Comparison of ENCODE assay signal across 29 cellular contexts in genomic region chr16:84220851-84221250, GRCh38. TPM values are rescaled to one million over a fixed set of nuclear protein-coding genes. Genes with fewer than 3 reads are reported as not detected.
DNase-seq lines count a peak whose midpoint lies in the region; ATAC-seq and TF ChIP-seq lines count a peak whose summit lies in the region.
"Had no signal": no experiment of that assay in that cellular context is flagged by ENCODE, and none has a peak within 500 bp of the region (broad histone marks: within the 10 kb centered on the region; RNA-seq: fewer than 3 reads in every experiment).

No MANE protein-coding gene starts in this region.

- no peak overlapping the region for H2AK5ac ChIP-seq in IMR-90 (ENCODE audit: low read depth, low read length)

- H3K79me1 ChIP-seq in IMR-90 (ENCODE audit: low read depth in 1 of 2, low read length in 2 of 2), result no peaks in the 10 kb centered on the region

- no peak overlapping the region for H2AFZ ChIP-seq in IMR-90 (replicated peaks; ENCODE audit: low read length, poor library complexity)

- H3K9me3 ChIP-seq in IMR-90 (ENCODE audit: control insufficient read depth, insufficient read depth, low read length), result no peaks in the 10 kb centered on the region
- H3K9me3 ChIP-seq: mucosa of descending colon, suprapubic skin had no signal

- BruUV-seq in IMR-90 (replicated peaks; lab: Mats Ljungman, UMichigan), result no TSS peak

- no peaks in the 10 kb centered on the region for H4K20me1 ChIP-seq in IMR-90 (ENCODE audit: insufficient read depth, low read length)

- no peaks in the 10 kb centered on the region for H3K36me3 Mint-ChIP-seq in activated CD4-positive, alpha-beta T cell treated with anti-CD3 and anti-CD28 coated beads, Interleukin-2, amount 10 ng/mL, durations not matched to agents 7 days and 5 days (ENCODE audit: low read depth)
- no peaks in the 10 kb centered on the region for H3K36me3 Mint-ChIP-seq in activated CD8-positive, alpha-beta memory T cell treated with anti-CD3 and anti-CD28 coated beads, Interleukin-2, amount 10 ng/mL, durations not matched to agents 7 days and 5 days
- H3K36me3 Mint-ChIP-seq: stimulated activated effector memory CD8-positive, alpha-beta T cell treated with anti-CD3 and anti-CD28 coated beads, Interleukin-12 subunit alpha, Interleukin-12 subunit beta, amount 100 ng/mL, for 72 hours had no signal

- no peak for TF ChIP-seq POLR2A in IMR-90 (IDR thresholded peaks at IDR 0.05; ENCODE audit: low read depth, low read length)

- H3K56ac ChIP-seq in IMR-90 (ENCODE audit: extremely low read depth, insufficient read depth, low read length), result no peak overlapping the region

- H4K8ac ChIP-seq in IMR-90 (ENCODE audit: low read depth in 2 of 2, low read length in 2 of 2), result no peak overlapping the region

- no peak overlapping the region for H2BK120ac ChIP-seq in IMR-90 (ENCODE audit: low read depth, low read length)

- no peaks in the 10 kb centered on the region for H3K9me3 Mint-ChIP-seq in activated CD4-positive, alpha-beta T cell treated with anti-CD3 and anti-CD28 coated beads, Interleukin-2, amount 10 ng/mL, durations not matched to agents 7 days and 5 days
- no peaks in the 10 kb centered on the region for H3K9me3 Mint-ChIP-seq in activated CD8-positive, alpha-beta memory T cell treated with anti-CD3 and anti-CD28 coated beads, Interleukin-2, amount 10 ng/mL, durations not matched to agents 7 days and 5 days (ENCODE audit: low read depth)
- H3K9me3 Mint-ChIP-seq: neural crest cell; stimulated activated effector memory CD8-positive, alpha-beta T cell treated with anti-CD3 and anti-CD28 coated beads, Interleukin-12 subunit alpha, Interleukin-12 subunit beta, amount 100 ng/mL, for 72 hours had no signal

- WGBS in IMR-90 (ENCODE audit: extremely low coverage in 2 of 2, insufficient read length in 1 of 2), 2 experiments, result 83% methylated on average over 1 of the region's 1 CpG; no CpG with 5 or more reads in 1 of the 2 experiments

- dilution Hi-C loops in IMR-90 (cut with HindIII; ENCODE audit: low sequenced_read_pairs, unreplicated experiment), result no loop called here

- H3K4me1 Mint-ChIP-seq in activated CD4-positive, alpha-beta T cell treated with anti-CD3 and anti-CD28 coated beads, Interleukin-2, amount 10 ng/mL, durations not matched to agents 7 days and 5 days, result no peaks in the 10 kb centered on the region
- H3K4me1 Mint-ChIP-seq in activated CD8-positive, alpha-beta memory T cell treated with anti-CD3 and anti-CD28 coated beads, Interleukin-2, amount 10 ng/mL, durations not matched to agents 7 days and 5 days, result no peaks in the 10 kb centered on the region
- H3K4me1 Mint-ChIP-seq: stimulated activated effector memory CD8-positive, alpha-beta T cell treated with anti-CD3 and anti-CD28 coated beads, Interleukin-12 subunit alpha, Interleukin-12 subunit beta, amount 100 ng/mL, for 72 hours had no signal

- no peak overlapping the region for H4K5ac ChIP-seq in IMR-90 (ENCODE audit: low read depth, low read length)

- peaks cover 1% of the 10 kb centered on the region; the same call in 1 of the 2 replicates for H3K4me1 ChIP-seq in IMR-90 (ENCODE audit: control insufficient read depth, insufficient read depth, low read length)
- H3K4me1 ChIP-seq: foreskin keratinocyte, suprapubic skin had no signal

- H3K18ac ChIP-seq in IMR-90 (ENCODE audit: low read depth, low read length), result no peak overlapping the region

- peak overlapping the region; percentile 7 for H2AK9ac ChIP-seq in IMR-90 (replicated peaks; ENCODE audit: low read depth, low read length, poor library complexity)

- TF ChIP-seq RAD21 in IMR-90 (IDR thresholded peaks at IDR 0.05; ENCODE audit: low read length), result no peak

- no peak overlapping the region for H3K14ac ChIP-seq in IMR-90 (replicated peaks; ENCODE audit: low read depth, low read length)

- H2BK20ac ChIP-seq in IMR-90 (ENCODE audit: low read depth, low read length), result no peak overlapping the region

- intact Hi-C loops in IMR-90 (cut with micrococcal nuclease), result no loop called here

- no peak overlapping the region for H3K4me2 ChIP-seq in IMR-90 (ENCODE audit: low read depth, low read length)

- no peak overlapping the region for H3K27ac Mint-ChIP-seq in activated CD4-positive, alpha-beta T cell treated with anti-CD3 and anti-CD28 coated beads, Interleukin-2, amount 10 ng/mL, durations not matched to agents 7 days and 5 days
- H3K27ac Mint-ChIP-seq in activated CD8-positive, alpha-beta memory T cell treated with anti-CD3 and anti-CD28 coated beads, Interleukin-2, amount 10 ng/mL, durations not matched to agents 7 days and 5 days, result no peak overlapping the region
- H3K27ac Mint-ChIP-seq: stimulated activated effector memory CD8-positive, alpha-beta T cell treated with anti-CD3 and anti-CD28 coated beads, Interleukin-12 subunit alpha, Interleukin-12 subunit beta, amount 100 ng/mL, for 72 hours had no signal

- H3K23ac ChIP-seq in IMR-90 (ENCODE audit: low read depth, low read length), result no peak overlapping the region

- POLR2A ChIA-PET in IMR-90 (lab: Charles Lee; ENCODE audit: unreplicated experiment), result no interaction called here
- POLR2A ChIA-PET in activated CD4-positive, alpha-beta T cell treated with anti-CD3 and anti-CD28 coated beads, Interleukin-2, amount 10 ng/mL, durations not matched to agents 7 days and 5 days (lab: Charles Lee), result no interaction called here

- H4K91ac ChIP-seq in IMR-90 (ENCODE audit: insufficient read depth, low read depth, low read length), result no peak overlapping the region

- H3K4me3 Mint-ChIP-seq in activated CD4-positive, alpha-beta T cell treated with anti-CD3 and anti-CD28 coated beads, Interleukin-2, amount 10 ng/mL, durations not matched to agents 7 days and 5 days, result no peak overlapping the region
- no peak overlapping the region for H3K4me3 Mint-ChIP-seq in activated CD8-positive, alpha-beta memory T cell treated with anti-CD3 and anti-CD28 coated beads, Interleukin-2, amount 10 ng/mL, durations not matched to agents 7 days and 5 days
- H3K4me3 Mint-ChIP-seq: neural crest cell; stimulated activated effector memory CD8-positive, alpha-beta T cell treated with anti-CD3 and anti-CD28 coated beads, Interleukin-12 subunit alpha, Interleukin-12 subunit beta, amount 100 ng/mL, for 72 hours had no signal

- H3K9ac ChIP-seq in IMR-90 (ENCODE audit: low read depth, low read length), result no peak overlapping the region

- H3K36me3 ChIP-seq in IMR-90 (ENCODE audit: control insufficient read depth, insufficient read depth, low read length), result no peaks in the 10 kb centered on the region
- H3K36me3 ChIP-seq: cardiac muscle cell, suprapubic skin had no signal

- 0 out of 2 replicates have a peak, but pooled peaks cover 2% of the 10 kb centered on the region for H3K9me1 ChIP-seq in IMR-90 (ENCODE audit: insufficient read depth, low read length)

- CTCF ChIA-PET in IMR-90 (lab: Yijun Ruan, JAX), result no interaction called here
- CTCF ChIA-PET in activated CD4-positive, alpha-beta T cell treated with anti-CD3 and anti-CD28 coated beads, Interleukin-2, amount 10 ng/mL, durations not matched to agents 7 days and 5 days (lab: Charles Lee), result interaction anchor here (1.7 kb wide), 1 partner anchor 16 kb away, joined by 4 read pairs; no protein-coding TSS in a partner anchor
- CTCF ChIA-PET in activated CD8-positive, alpha-beta memory T cell treated with anti-CD3 and anti-CD28 coated beads, Interleukin-2, amount 10 ng/mL, durations not matched to agents 7 days and 5 days (lab: Charles Lee), result no interaction called here

- ATAC-seq in IMR-90 (ENCODE audit: low read depth), result peak; percentile 91
- no peak for ATAC-seq in activated CD8-positive, alpha-beta memory T cell treated with anti-CD3 and anti-CD28 coated beads, Interleukin-2, amount 10 ng/mL, durations not matched to agents 7 days and 5 days
- ATAC-seq: foreskin keratinocyte; mucosa of descending colon; stimulated activated effector memory CD8-positive, alpha-beta T cell treated with anti-CD3 and anti-CD28 coated beads, Interleukin-12 subunit alpha, Interleukin-12 subunit beta, amount 100 ng/mL, for 72 hours had no signal

- DNase-seq in AG08395 (ENCODE audit: low spot score) (peak; percentile 31), IMR-90 (peak; percentile 72), astrocyte of the spinal cord (ENCODE audit: low read depth, low spot score) (peak; percentile 39), iris pigment epithelial cell (ENCODE audit: low read depth) (peak; percentile 68), SW480 (ENCODE audit: low spot score) (no peak), UCSD-AML1 (lab: John Stamatoyannopoulos, UW; ENCODE audit: unreplicated experiment) (no peak)
- no peak for DNase-seq in activated CD4-positive, alpha-beta T cell treated with anti-CD3 and anti-CD28 coated beads, Interleukin-2, amount 10 ng/mL, durations not matched to agents 7 days and 5 days
- no peak for DNase-seq in activated CD8-positive, alpha-beta memory T cell treated with anti-CD3 and anti-CD28 coated beads, Interleukin-2, amount 10 ng/mL, durations not matched to agents 7 days and 5 days
- DNase-seq: activated CD4-positive, alpha-beta T cell treated with anti-CD3 and anti-CD28 coated beads, Interleukin-2, amount 50 U/mL, for 1 hour; activated CD8-positive, alpha-beta memory T cell treated with anti-CD3 and anti-CD28 coated beads, Interleukin-2, amount 50 U/mL, for 48 hours; activated effector memory CD4-positive, alpha-beta T cell treated with Interleukin-2 at 50 U/mL for 16 hours; foreskin keratinocyte; GF-D8; KBM-7; mucosa of descending colon; NCI-H1694 treated with DMSO at 0.1 percent for 48 hours; NCI-H774; SHP77 treated with DMSO at 0.1 percent for 48 hours; stimulated activated CD4-positive, alpha-beta T cell treated with anti-CD3 and anti-CD28 coated beads, Interleukin-2, amount 100 ng/mL, for 24 hours had no signal

- H2BK5ac ChIP-seq in IMR-90 (ENCODE audit: low read depth, low read length, poor library complexity, severe bottlenecking), result no peak overlapping the region

- no peak overlapping the region for H3K27ac ChIP-seq in IMR-90 (ENCODE audit: insufficient read depth, low read length)
- H3K27ac ChIP-seq: cardiac muscle cell, foreskin keratinocyte, skin epidermis, suprapubic skin had no signal

- H2BK15ac ChIP-seq in IMR-90 (ENCODE audit: low read depth, low read length), result no peak overlapping the region

- TF ChIP-seq CTCF in IMR-90 (conservative IDR thresholded peaks at IDR 0.05; ENCODE audit: low read depth, low read length) (no peak), astrocyte of the spinal cord (IDR thresholded peaks at IDR 0.05; ENCODE audit: low read depth, low read length) (no peak)

- H3K27me3 Mint-ChIP-seq in activated CD4-positive, alpha-beta T cell treated with anti-CD3 and anti-CD28 coated beads, Interleukin-2, amount 10 ng/mL, durations not matched to agents 7 days and 5 days, result no peaks in the 10 kb centered on the region
- H3K27me3 Mint-ChIP-seq in activated CD8-positive, alpha-beta memory T cell treated with anti-CD3 and anti-CD28 coated beads, Interleukin-2, amount 10 ng/mL, durations not matched to agents 7 days and 5 days, result peaks cover 3% of the 10 kb centered on the region

- H3K27me3 ChIP-seq in IMR-90 (ENCODE audit: control insufficient read depth, insufficient read depth, low read length), result peaks cover 27% of the 10 kb centered on the region
- H3K27me3 ChIP-seq: cardiac muscle cell, suprapubic skin had no signal

- in situ Hi-C loops in IMR-90 (cut with MboI; ENCODE audit: low sequenced_read_pairs), result no loop called here
- in situ Hi-C loops in astrocyte of the spinal cord (cut with HindIII; ENCODE audit: low sequenced_read_pairs), result no loop called here

- H3K4ac ChIP-seq in IMR-90 (ENCODE audit: low read depth, low read length), result no peak overlapping the region

- H3K4me3 ChIP-seq in IMR-90 (ENCODE audit: insufficient read depth, low read depth, low read length), result no peak overlapping the region
- no peak overlapping the region for H3K4me3 ChIP-seq in astrocyte of the spinal cord (ENCODE audit: low read depth, low read length)
- H3K4me3 ChIP-seq: cardiac muscle cell, mucosa of descending colon, skin epidermis, suprapubic skin had no signal

RNA-seq across cellular contexts. Expression of gene KCNG4, which starts 19.0 kb away (rescaled TPM):
- not detected in 2 replicates for total RNA-seq in IMR-90 (2012; rRNA removed)
- polyA plus RNA-seq in IMR-90 (2012; rRNA removed), result not detected in 2 replicates
- polyA plus RNA-seq in IMR-90 (2012; cell fraction: cytosol; rRNA removed), result not detected in 2 replicates
- polyA plus RNA-seq in IMR-90 (2012; cell fraction: nucleus; rRNA removed; ENCODE audit: low replicate concordance), result not detected in 2 replicates
- not detected for total RNA-seq in activated CD4-positive, alpha-beta T cell treated with anti-CD3 and anti-CD28 coated beads, Interleukin-2, amount 10 ng/mL, durations not matched to agents 7 days and 5 days
- not detected for total RNA-seq in activated CD8-positive, alpha-beta memory T cell treated with anti-CD3 and anti-CD28 coated beads, Interleukin-2, amount 10 ng/mL, durations not matched to agents 7 days and 5 days
- total RNA-seq: cardiac muscle cell; dermis microvascular lymphatic vessel endothelial cell; foreskin keratinocyte; liver; mucosa of descending colon; neural crest cell; pulmonary artery endothelial cell; suprapubic skin; T-helper 1 cell treated with Interleukin-12 subunit alpha and Interleukin-12 subunit beta and Interleukin-4 antibody, amounts not matched to agents 30 ng/mL and 1 ng/mL, for 36 hours; urinary bladder had no signal
- polyA plus RNA-seq: cardiac muscle cell, foreskin keratinocyte, liver, urinary bladder had no signal

RNA-seq across cellular contexts. Expression of gene ADAD2, which starts 29.9 kb away (rescaled TPM):
- not detected in 2 replicates for total RNA-seq in IMR-90 (2012; rRNA removed)
- not detected in 2 replicates for polyA plus RNA-seq in IMR-90 (2012; rRNA removed)
- polyA plus RNA-seq in IMR-90 (2012; cell fraction: cytosol; rRNA removed), result 0.06 TPM in 1 of 2 replicates, not detected in the other
- 0.03 TPM in 1 of 2 replicates, not detected in the other for polyA plus RNA-seq in IMR-90 (2012; cell fraction: nucleus; rRNA removed; ENCODE audit: low replicate concordance)
- not detected for total RNA-seq in activated CD4-positive, alpha-beta T cell treated with anti-CD3 and anti-CD28 coated beads, Interleukin-2, amount 10 ng/mL, durations not matched to agents 7 days and 5 days
- total RNA-seq in activated CD8-positive, alpha-beta memory T cell treated with anti-CD3 and anti-CD28 coated beads, Interleukin-2, amount 10 ng/mL, durations not matched to agents 7 days and 5 days, result not detected
- total RNA-seq: cardiac muscle cell; dermis microvascular lymphatic vessel endothelial cell; foreskin keratinocyte; neural crest cell; pulmonary artery endothelial cell; T-helper 1 cell treated with Interleukin-12 subunit alpha and Interleukin-12 subunit beta and Interleukin-4 antibody, amounts not matched to agents 30 ng/mL and 1 ng/mL, for 36 hours had no signal
- polyA plus RNA-seq: cardiac muscle cell, foreskin keratinocyte had no signal

RNA-seq across cellular contexts. Expression of gene TAF1C, which starts 34.0 kb away (rescaled TPM):
- total RNA-seq in IMR-90 (2012; rRNA removed), result 6.1 and 7.3 TPM in 2 replicates
- polyA plus RNA-seq in IMR-90 (2012; rRNA removed), result 35.5 and 41.6 TPM in 2 replicates
- 15.1 and 17.4 TPM in 2 replicates for polyA plus RNA-seq in IMR-90 (2012; cell fraction: cytosol; rRNA removed)
- polyA plus RNA-seq in IMR-90 (2012; cell fraction: nucleus; rRNA removed; ENCODE audit: low replicate concordance), result 397 and 707 TPM in 2 replicates
- 10 to 100 TPM; 52.1 to 60.8 TPM for total RNA-seq in activated CD4-positive, alpha-beta T cell treated with anti-CD3 and anti-CD28 coated beads, Interleukin-2, amount 10 ng/mL, durations not matched to agents 7 days and 5 days
- 10 to 100 TPM; 52.7 to 58.1 TPM for total RNA-seq in activated CD8-positive, alpha-beta memory T cell treated with anti-CD3 and anti-CD28 coated beads, Interleukin-2, amount 10 ng/mL, durations not matched to agents 7 days and 5 days

Comparison
In these comparisons a context has a peak if more than half of its experiments do, and no peak if none do; other contexts are left out.
1. DNase-seq: peak in AG08395 (single experiment), IMR-90 (single experiment), astrocyte of the spinal cord (single experiment) and iris pigment epithelial cell (single experiment); none in SW480 (single experiment), activated CD4-positive, alpha-beta T cell treated with anti-CD3 and anti-CD28 coated beads, Interleukin-2, amount 10 ng/mL, durations not matched to agents 7 days and 5 days (single experiment), UCSD-AML1 (single experiment) and activated CD8-positive, alpha-beta memory T cell treated with anti-CD3 and anti-CD28 coated beads, Interleukin-2, amount 10 ng/mL, durations not matched to agents 7 days and 5 days (single experiment).